2 cellular contexts compared by ENCODE assay signal in the genomic region with DNA sequence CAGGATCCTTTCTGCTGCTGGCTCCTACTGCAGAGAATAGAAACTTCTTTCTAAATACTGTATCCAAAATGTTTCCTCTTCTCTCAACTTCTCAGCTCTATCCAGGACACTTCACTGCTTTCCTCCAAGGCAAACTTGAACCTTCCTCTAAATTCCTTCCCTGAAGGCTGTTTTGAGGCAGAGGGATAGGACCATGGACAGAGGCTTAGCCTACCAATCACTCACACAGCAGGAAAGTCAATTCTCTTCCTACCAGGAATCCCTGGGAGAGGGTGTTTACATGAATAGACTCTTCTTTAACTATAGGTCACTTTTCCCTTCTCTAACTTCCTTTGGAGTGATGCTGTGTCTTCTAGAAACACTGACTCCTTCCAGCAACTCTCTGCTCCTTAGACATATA.
TF ChIP-seq lines count a peak whose summit lies in the region.

No MANE protein-coding gene starts in this region.

TF ChIP-seq in PFSK-1, 5 proteins besides CTCF, POLR2A, EP300 and RAD21 (continued from another document):
- TF ChIP-seq, protein P1, sequence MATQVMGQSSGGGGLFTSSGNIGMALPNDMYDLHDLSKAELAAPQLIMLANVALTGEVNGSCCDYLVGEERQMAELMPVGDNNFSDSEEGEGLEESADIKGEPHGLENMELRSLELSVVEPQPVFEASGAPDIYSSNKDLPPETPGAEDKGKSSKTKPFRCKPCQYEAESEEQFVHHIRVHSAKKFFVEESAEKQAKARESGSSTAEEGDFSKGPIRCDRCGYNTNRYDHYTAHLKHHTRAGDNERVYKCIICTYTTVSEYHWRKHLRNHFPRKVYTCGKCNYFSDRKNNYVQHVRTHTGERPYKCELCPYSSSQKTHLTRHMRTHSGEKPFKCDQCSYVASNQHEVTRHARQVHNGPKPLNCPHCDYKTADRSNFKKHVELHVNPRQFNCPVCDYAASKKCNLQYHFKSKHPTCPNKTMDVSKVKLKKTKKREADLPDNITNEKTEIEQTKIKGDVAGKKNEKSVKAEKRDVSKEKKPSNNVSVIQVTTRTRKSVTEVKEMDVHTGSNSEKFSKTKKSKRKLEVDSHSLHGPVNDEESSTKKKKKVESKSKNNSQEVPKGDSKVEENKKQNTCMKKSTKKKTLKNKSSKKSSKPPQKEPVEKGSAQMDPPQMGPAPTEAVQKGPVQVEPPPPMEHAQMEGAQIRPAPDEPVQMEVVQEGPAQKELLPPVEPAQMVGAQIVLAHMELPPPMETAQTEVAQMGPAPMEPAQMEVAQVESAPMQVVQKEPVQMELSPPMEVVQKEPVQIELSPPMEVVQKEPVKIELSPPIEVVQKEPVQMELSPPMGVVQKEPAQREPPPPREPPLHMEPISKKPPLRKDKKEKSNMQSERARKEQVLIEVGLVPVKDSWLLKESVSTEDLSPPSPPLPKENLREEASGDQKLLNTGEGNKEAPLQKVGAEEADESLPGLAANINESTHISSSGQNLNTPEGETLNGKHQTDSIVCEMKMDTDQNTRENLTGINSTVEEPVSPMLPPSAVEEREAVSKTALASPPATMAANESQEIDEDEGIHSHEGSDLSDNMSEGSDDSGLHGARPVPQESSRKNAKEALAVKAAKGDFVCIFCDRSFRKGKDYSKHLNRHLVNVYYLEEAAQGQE (IDR thresholded peaks at IDR 0.05; ENCODE audit: insufficient read depth in 1 of 2, low read depth in 2 of 2, low read length in 2 of 2) = peak; percentile 94 to 98
- no peak for TF ChIP-seq POLR2AphosphoS5 (IDR thresholded peaks at IDR 0.05; ENCODE audit: low read depth, low read length)
- no peak for TF ChIP-seq TAF1 (IDR thresholded peaks at IDR 0.05; ENCODE audit: borderline replicate concordance, insufficient read depth, low read length)

TF ChIP-seq in H1, 55 proteins besides CTCF, POLR2A, EP300 and RAD21 (continued from another document):
- TF ChIP-seq HDAC2 (IDR thresholded peaks at IDR 0.05; ENCODE audit: borderline replicate concordance in 1 of 2, low read depth in 2 of 2, low read length in 2 of 2) (peak in 1 of 2 experiments; percentile 69; a peak in 1 of 4 replicates), RNF2 (IDR thresholded peaks at IDR 0.05; ENCODE audit: borderline replicate concordance, low read depth, low read length, missing control alignments, poor library complexity, severe bottlenecking) (no peak), NRF1 (IDR thresholded peaks at IDR 0.05; ENCODE audit: low read depth, low read length) (no peak), RFX5 (IDR thresholded peaks at IDR 0.05; ENCODE audit: borderline replicate concordance, low read depth, low read length) (no peak), MAFK (IDR thresholded peaks at IDR 0.05; ENCODE audit: low read depth, low read length) (no peak), RBBP5 (IDR thresholded peaks at IDR 0.05; ENCODE audit: borderline replicate concordance, low read depth, low read length) (no peak), TAF1 (IDR thresholded peaks at IDR 0.05; ENCODE audit: low read depth, low read length) (no peak), SP4 (IDR thresholded peaks at IDR 0.05; ENCODE audit: low read length) (no peak), TEAD4 (IDR thresholded peaks at IDR 0.05; ENCODE audit: low read depth, low read length) (0 out of 2 replicates have a peak, but pooled peaks have one; percentile 36), TCF12 (IDR thresholded peaks at IDR 0.05; ENCODE audit: low read depth, low read length) (0 out of 2 replicates have a peak, but pooled peaks have one; percentile 20), HDAC6 (IDR thresholded peaks at IDR 0.05; ENCODE audit: low read depth, low read length) (no peak), POLR2AphosphoS5 (IDR thresholded peaks at IDR 0.05; ENCODE audit: low read depth, low read length) (peak; percentile 41; the same call in 1 of the 2 replicates), GTF2F1 (IDR thresholded peaks at IDR 0.05; ENCODE audit: borderline replicate concordance, low read depth, low read length) (no peak), TAF7 (optimal IDR thresholded peaks at IDR 0.05; ENCODE audit: borderline replicate concordance, low read depth, low read length) (no peak), GABPA (IDR thresholded peaks at IDR 0.05; ENCODE audit: borderline replicate concordance, insufficient read depth, low read length) (no peak), SP1 (IDR thresholded peaks at IDR 0.05; ENCODE audit: low read depth, low read length) (0 out of 2 replicates have a peak, but pooled peaks have one; percentile 43), SUZ12 (IDR thresholded peaks at IDR 0.05; ENCODE audit: low read length) (no peak)
- TF ChIP-seq, protein P2, sequence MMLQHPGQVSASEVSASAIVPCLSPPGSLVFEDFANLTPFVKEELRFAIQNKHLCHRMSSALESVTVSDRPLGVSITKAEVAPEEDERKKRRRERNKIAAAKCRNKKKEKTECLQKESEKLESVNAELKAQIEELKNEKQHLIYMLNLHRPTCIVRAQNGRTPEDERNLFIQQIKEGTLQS (IDR thresholded peaks at IDR 0.05; ENCODE audit: insufficient read depth, low read depth, low read length) = no peak
